Comparison of ENCODE assay signal across 10 cellular contexts in the genomic region with DNA sequence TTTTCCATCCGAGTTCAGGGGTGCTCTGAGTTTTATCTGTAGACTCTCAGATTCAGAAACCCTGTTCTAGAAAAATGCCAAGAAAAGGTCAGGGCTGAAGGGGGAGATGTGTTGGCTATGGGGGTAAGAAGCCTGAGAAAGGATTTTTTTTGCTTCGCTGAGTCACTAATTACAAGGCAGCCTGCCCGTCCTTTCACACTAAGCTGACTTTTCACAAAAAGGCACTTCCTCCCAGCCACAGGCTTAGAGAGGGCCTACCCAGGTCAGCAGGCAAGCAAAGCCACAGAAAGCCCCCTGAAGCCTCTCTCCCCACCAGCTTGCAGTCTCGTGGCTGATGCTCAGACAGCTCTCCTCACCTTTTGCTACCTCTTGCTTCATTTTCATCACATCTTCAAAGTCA.
DNase-seq lines count a peak whose midpoint lies in the region; ATAC-seq and TF ChIP-seq lines count a peak whose summit lies in the region.
"Had no signal": no experiment of that assay in that cellular context is flagged by ENCODE, and none has a peak within 500 bp of the region (broad histone marks: within the 10 kb centered on the region; RNA-seq: fewer than 3 reads in every experiment).

No MANE protein-coding gene starts in this region.

- H3K4me3 ChIP-seq in NT2/D1 (ENCODE audit: insufficient read length, low read depth) (no peak overlapping the region), fibroblast of pulmonary artery (replicated peaks; ENCODE audit: low read depth, low read length) (no peak overlapping the region), smooth muscle cell (no peak overlapping the region)

- no peaks in the 10 kb centered on the region for H3K79me2 ChIP-seq in smooth muscle cell (ENCODE audit: low read depth)

- no peaks in the 10 kb centered on the region for H3K4me1 ChIP-seq in NT2/D1 (ENCODE audit: insufficient read depth, insufficient read length)
- H3K4me1 ChIP-seq in smooth muscle cell (ENCODE audit: low read depth): peaks cover 27% of the 10 kb centered on the region

- peaks cover 10% of the 10 kb centered on the region for H3K4me1 Mint-ChIP-seq in HFFc6 (ENCODE audit: low read depth)
- H3K4me1 Mint-ChIP-seq: activated CD4-positive, alpha-beta memory T cell treated with anti-CD3 and anti-CD28 coated beads, Interleukin-2, amount 10 ng/mL, durations not matched to agents 7 days and 5 days had no signal

- peak overlapping the region; percentile 62 for H3K27ac ChIP-seq in smooth muscle cell (ENCODE audit: low read depth)

- no peak for TF ChIP-seq CTCF in fibroblast of pulmonary artery (IDR thresholded peaks at IDR 0.05; ENCODE audit: low read length, missing control alignments)
- no peak for TF ChIP-seq CTCF in smooth muscle cell (IDR thresholded peaks at IDR 0.05; ENCODE audit: borderline replicate concordance, insufficient read depth, poor library complexity, severe bottlenecking)
- no peak for TF ChIP-seq CTCF in HFFc6 (IDR thresholded peaks at IDR 0.05)

- H3K36me3 Mint-ChIP-seq in HFFc6 (ENCODE audit: low read depth): no peaks in the 10 kb centered on the region

- no peaks in the 10 kb centered on the region for H4K20me1 ChIP-seq in smooth muscle cell (ENCODE audit: low read depth)

- H3K9ac ChIP-seq in NT2/D1 (ENCODE audit: insufficient read length, low read depth) (no peak overlapping the region), smooth muscle cell (ENCODE audit: low read depth) (no peak overlapping the region)

- H3K27ac Mint-ChIP-seq in HFFc6: no peak overlapping the region
- H3K27ac Mint-ChIP-seq: activated CD4-positive, alpha-beta memory T cell treated with anti-CD3 and anti-CD28 coated beads, Interleukin-2, amount 10 ng/mL, durations not matched to agents 7 days and 5 days had no signal

- no peaks in the 10 kb centered on the region for H3K36me3 ChIP-seq in NT2/D1 (ENCODE audit: insufficient read depth, insufficient read length, low read length)
- H3K36me3 ChIP-seq in smooth muscle cell (ENCODE audit: low read depth): no peaks in the 10 kb centered on the region

- H3K27me3 ChIP-seq in NT2/D1 (ENCODE audit: insufficient read depth, insufficient read length): no peaks in the 10 kb centered on the region
- no peaks in the 10 kb centered on the region for H3K27me3 ChIP-seq in smooth muscle cell (ENCODE audit: low read depth)

- no peaks in the 10 kb centered on the region for H3F3A ChIP-seq in smooth muscle cell (ENCODE audit: low read depth)

- 16% methylated on average over 4 of the region's 4 CpGs for WGBS in smooth muscle cell (ENCODE audit: low lambda C conversion rate)

- H3K27me3 Mint-ChIP-seq in HFFc6 (ENCODE audit: insufficient read depth): peaks cover 9% of the 10 kb centered on the region

- DNase-seq in NT2/D1 (ENCODE audit: low read depth, low spot score) (peak; percentile 52), fibroblast of pulmonary artery (ENCODE audit: low read depth) (peak; percentile 38), smooth muscle cell (lab: John Stamatoyannopoulos, UW; ENCODE audit: unreplicated experiment) (no peak), HFFc6 (no peak), NCI-H2171 (lab: John Stamatoyannopoulos, UW) (no peak)
- DNase-seq: activated CD4-positive, alpha-beta memory T cell treated with anti-CD3 and anti-CD28 coated beads, Interleukin-2, amount 10 ng/mL, durations not matched to agents 7 days and 5 days; NCI-H1092; stimulated activated CD4-positive, alpha-beta T cell treated with anti-CD3 and anti-CD28 coated beads, Interleukin-15, amount 100 ng/mL, for 24 hours had no signal

- H2AFZ ChIP-seq in smooth muscle cell (ENCODE audit: low read depth): no peak overlapping the region

- H3K4me2 ChIP-seq in smooth muscle cell: peak overlapping the region; percentile 71

- ATAC-seq in GM21786 (IDR thresholded peaks at IDR 0.05; ENCODE audit: unreplicated experiment) (peak; percentile 72), GM18907 (IDR thresholded peaks at IDR 0.05; ENCODE audit: unreplicated experiment) (no peak)

- no peak overlapping the region for H3K4me3 Mint-ChIP-seq in HFFc6
- H3K4me3 Mint-ChIP-seq: activated CD4-positive, alpha-beta memory T cell treated with anti-CD3 and anti-CD28 coated beads, Interleukin-2, amount 10 ng/mL, durations not matched to agents 7 days and 5 days had no signal

- H3K9me3 ChIP-seq in NT2/D1 (ENCODE audit: insufficient read depth, low read length): no peaks in the 10 kb centered on the region
- no peaks in the 10 kb centered on the region for H3K9me3 ChIP-seq in smooth muscle cell (replicated peaks; ENCODE audit: low read depth)

- no peaks in the 10 kb centered on the region for H3K9me3 Mint-ChIP-seq in HFFc6
- H3K9me3 Mint-ChIP-seq: activated CD4-positive, alpha-beta memory T cell treated with anti-CD3 and anti-CD28 coated beads, Interleukin-2, amount 10 ng/mL, durations not matched to agents 7 days and 5 days had no signal

Comparison
In these comparisons a context has a peak if more than half of its experiments do, and no peak if none do; other contexts are left out.
1. DNase-seq: peak in NT2/D1 (single experiment) and fibroblast of pulmonary artery (single experiment); none in smooth muscle cell (single experiment), HFFc6 (single experiment) and NCI-H2171 (single experiment).